In genomic region chr14:99689266-99690236, GRCh38 we compare ENCODE assay signal across 14 cellular contexts. TPM values are rescaled to one million over a fixed set of nuclear protein-coding genes. Genes with fewer than 3 reads are reported as not detected.
"Had no signal": no experiment of that assay in that cellular context is flagged by ENCODE, and none has a peak within 500 bp of the region (broad histone marks: within the 10 kb centered on the region; RNA-seq: fewer than 3 reads in every experiment).

No MANE protein-coding gene starts in this region.

- H3K27me3 ChIP-seq: pancreas had no signal

- ATAC-seq: pancreas; right cardiac atrium; stimulated activated naive B cell treated with anti-CD40 and anti-IgM and Interleukin-4, amounts not matched to agents 10 μg/mL and 1 μg/mL and 100 μg/mL, for 72 hours; T-helper 17 cell had no signal

- DNase-seq: activated CD4-positive, alpha-beta T cell treated with anti-CD3 and anti-CD28 coated beads, Interleukin-2, amount 50 U/mL, for 1 hour; activated CD4-positive, CD25-positive, alpha-beta regulatory T cell; activated naive CD4-positive, alpha-beta T cell treated with anti-CD3 and anti-CD28 coated beads, Interleukin-2, amount 10 ng/mL, durations not matched to agents 7 days and 5 days; central memory CD4-positive, alpha-beta T cell; cortex of kidney; effector memory CD4-positive, alpha-beta T cell; mesendoderm; nephron progenitor cell; right cardiac atrium; stimulated activated naive B cell treated with anti-CD40 and anti-IgM and Interleukin-4, amounts not matched to agents 10 μg/mL and 1 μg/mL and 100 μg/mL, for 72 hours; T-helper 17 cell had no signal

- H3K4me2 ChIP-seq: hepatocyte had no signal

- H3K4me1 ChIP-seq: pancreas had no signal

- H3K4me3 ChIP-seq: hepatocyte, pancreas had no signal

- H3K36me3 ChIP-seq: pancreas had no signal

- FAIRE-seq: pancreas had no signal

- H3K9me3 ChIP-seq: pancreas had no signal

- H3K27ac ChIP-seq: hepatocyte, pancreas had no signal

RNA-seq across cellular contexts. Expression of gene CYP46A1, which starts 5.5 kb away (rescaled TPM):
- total RNA-seq: kidney epithelial cell had no signal
